Comparison of ENCODE assay signal across 25 cellular contexts in genomic region chr11:134406264-134407185, GRCh38. TPM values are rescaled to one million over a fixed set of nuclear protein-coding genes. Genes with fewer than 3 reads are reported as not detected.
DNase-seq lines count a peak whose midpoint lies in the region; ATAC-seq and TF ChIP-seq lines count a peak whose summit lies in the region.
"Had no signal": no experiment of that assay in that cellular context is flagged by ENCODE, and none has a peak within 500 bp of the region (broad histone marks: within the 10 kb centered on the region; RNA-seq: fewer than 3 reads in every experiment).

No MANE protein-coding gene starts in this region.

- DNase-seq in HCEC 1CT: peak; percentile 0
- no peak for DNase-seq in foreskin keratinocyte
- DNase-seq in stimulated activated effector memory CD8-positive, alpha-beta T cell treated with anti-CD3 and anti-CD28 coated beads, Interleukin-12 subunit alpha, Interleukin-12 subunit beta, amount 100 ng/mL, for 72 hours (ENCODE audit: low spot score in 2 of 2): no peak
- no peak for DNase-seq in gastrocnemius medialis
- DNase-seq in activated naive CD4-positive, alpha-beta T cell treated with anti-CD3 and anti-CD28 coated beads for 36 hours: no peak
- DNase-seq: activated gamma-delta T cell; amniotic stem cell; effector CD4-positive, alpha-beta T cell; HFFc6; left colon; mesenchymal stem cell; MM.1S; NCI-H1694 treated with DMSO at 0.1 percent for 48 hours; NCI-H2227 treated with DMSO at 0.1 percent for 48 hours; NCI-H774; PC-9; stimulated activated CD4-positive, alpha-beta T cell treated with anti-CD3 and anti-CD28 coated beads, Interleukin-2, amount 100 ng/mL, for 24 hours; stimulated activated naive CD4-positive, alpha-beta T cell treated with Interleukin-2 at 50 U/mL for 16 hours had no signal

- H3K36me3 Mint-ChIP-seq in activated T-helper 17 cell treated with anti-CD3 and anti-CD28 coated beads, Interleukin-2, amount 50 U/mL, for 72 hours (ENCODE audit: low read depth): no peaks in the 10 kb centered on the region
- H3K36me3 Mint-ChIP-seq in stimulated activated effector memory CD8-positive, alpha-beta T cell treated with anti-CD3 and anti-CD28 coated beads, Interleukin-12 subunit alpha, Interleukin-12 subunit beta, amount 100 ng/mL, for 72 hours: no peaks in the 10 kb centered on the region
- H3K36me3 Mint-ChIP-seq in activated naive CD4-positive, alpha-beta T cell treated with anti-CD3 and anti-CD28 coated beads for 36 hours (ENCODE audit: low read depth): no peaks in the 10 kb centered on the region

- H3K9me3 Mint-ChIP-seq in activated T-helper 17 cell treated with anti-CD3 and anti-CD28 coated beads, Interleukin-2, amount 50 U/mL, for 72 hours: no peaks in the 10 kb centered on the region
- no peaks in the 10 kb centered on the region for H3K9me3 Mint-ChIP-seq in stimulated activated effector memory CD8-positive, alpha-beta T cell treated with anti-CD3 and anti-CD28 coated beads, Interleukin-12 subunit alpha, Interleukin-12 subunit beta, amount 100 ng/mL, for 72 hours
- H3K9me3 Mint-ChIP-seq in activated naive CD4-positive, alpha-beta T cell treated with anti-CD3 and anti-CD28 coated beads for 36 hours: no peaks in the 10 kb centered on the region
- H3K9me3 Mint-ChIP-seq: T-helper 1 cell treated with Interleukin-12 subunit alpha and Interleukin-12 subunit beta and Interleukin-4 antibody, amounts not matched to agents 30 μg/mL and 1 μg/mL, for 36 hours had no signal

- H3K36me3 ChIP-seq in gastrocnemius medialis: no peaks in the 10 kb centered on the region
- H3K36me3 ChIP-seq: esophagus muscularis mucosa, SJSA1 had no signal

- TF ChIP-seq CTCF in foreskin keratinocyte (conservative IDR thresholded peaks at IDR 0.05) (no peak), gastrocnemius medialis (IDR thresholded peaks at IDR 0.05 in 4 of 5, conservative IDR thresholded peaks at IDR 0.05 in 1 of 5) (no peak)

- intact Hi-C loops in gastrocnemius medialis (cut with DNase I; ENCODE audit: low total_unique reads): no loop called here
- intact Hi-C loops in activated naive CD4-positive, alpha-beta T cell treated with anti-CD3 and anti-CD28 coated beads for 36 hours (cut with micrococcal nuclease): no loop called here

- in situ Hi-C loops in gastrocnemius medialis (cut with MboI; ENCODE audit: low sequenced_read_pairs in 4 of 4): no loop called here

- H3K4me3 ChIP-seq in gastrocnemius medialis: no peak overlapping the region
- H3K4me3 ChIP-seq: esophagus muscularis mucosa, PC-9, SJSA1, tibial nerve had no signal

- no peak overlapping the region for H3K27ac Mint-ChIP-seq in activated T-helper 17 cell treated with anti-CD3 and anti-CD28 coated beads, Interleukin-2, amount 50 U/mL, for 72 hours
- H3K27ac Mint-ChIP-seq in stimulated activated effector memory CD8-positive, alpha-beta T cell treated with anti-CD3 and anti-CD28 coated beads, Interleukin-12 subunit alpha, Interleukin-12 subunit beta, amount 100 ng/mL, for 72 hours: no peak overlapping the region
- H3K27ac Mint-ChIP-seq in activated naive CD4-positive, alpha-beta T cell treated with anti-CD3 and anti-CD28 coated beads for 36 hours: no peak overlapping the region
- H3K27ac Mint-ChIP-seq: HFFc6; T-helper 1 cell treated with Interleukin-12 subunit alpha and Interleukin-12 subunit beta and Interleukin-4 antibody, amounts not matched to agents 30 μg/mL and 1 μg/mL, for 36 hours had no signal

- H3K4me1 Mint-ChIP-seq in activated T-helper 17 cell treated with anti-CD3 and anti-CD28 coated beads, Interleukin-2, amount 50 U/mL, for 72 hours: peaks cover 6% of the 10 kb centered on the region
- peaks cover 36% of the 10 kb centered on the region for H3K4me1 Mint-ChIP-seq in stimulated activated effector memory CD8-positive, alpha-beta T cell treated with anti-CD3 and anti-CD28 coated beads, Interleukin-12 subunit alpha, Interleukin-12 subunit beta, amount 100 ng/mL, for 72 hours
- peaks cover 7% of the 10 kb centered on the region for H3K4me1 Mint-ChIP-seq in activated naive CD4-positive, alpha-beta T cell treated with anti-CD3 and anti-CD28 coated beads for 36 hours (ENCODE audit: low read depth)

- peaks cover 34% of the 10 kb centered on the region for H3K27me3 Mint-ChIP-seq in activated T-helper 17 cell treated with anti-CD3 and anti-CD28 coated beads, Interleukin-2, amount 50 U/mL, for 72 hours
- peaks cover 40% of the 10 kb centered on the region for H3K27me3 Mint-ChIP-seq in activated naive CD4-positive, alpha-beta T cell treated with anti-CD3 and anti-CD28 coated beads for 36 hours (ENCODE audit: low read depth)

- no peak overlapping the region for H3K4me3 Mint-ChIP-seq in activated T-helper 17 cell treated with anti-CD3 and anti-CD28 coated beads, Interleukin-2, amount 50 U/mL, for 72 hours
- H3K4me3 Mint-ChIP-seq in stimulated activated effector memory CD8-positive, alpha-beta T cell treated with anti-CD3 and anti-CD28 coated beads, Interleukin-12 subunit alpha, Interleukin-12 subunit beta, amount 100 ng/mL, for 72 hours: no peak overlapping the region
- H3K4me3 Mint-ChIP-seq in activated naive CD4-positive, alpha-beta T cell treated with anti-CD3 and anti-CD28 coated beads for 36 hours: no peak overlapping the region
- H3K4me3 Mint-ChIP-seq: HFFc6; T-helper 1 cell treated with Interleukin-12 subunit alpha and Interleukin-12 subunit beta and Interleukin-4 antibody, amounts not matched to agents 30 μg/mL and 1 μg/mL, for 36 hours had no signal

- no peaks in the 10 kb centered on the region for H3K9me3 ChIP-seq in gastrocnemius medialis
- H3K9me3 ChIP-seq: esophagus muscularis mucosa, SJSA1, tibial nerve had no signal

- peak; percentile 38 for ATAC-seq in activated T-helper 17 cell treated with anti-CD3 and anti-CD28 coated beads, Interleukin-2, amount 50 U/mL, for 72 hours (replicated peaks)
- ATAC-seq in foreskin keratinocyte: peak; percentile 70
- peak; percentile 53 for ATAC-seq in stimulated activated effector memory CD8-positive, alpha-beta T cell treated with anti-CD3 and anti-CD28 coated beads, Interleukin-12 subunit alpha, Interleukin-12 subunit beta, amount 100 ng/mL, for 72 hours
- no peak for ATAC-seq in gastrocnemius medialis
- no peak for ATAC-seq in HG03460 (IDR thresholded peaks at IDR 0.05; ENCODE audit: unreplicated experiment)
- ATAC-seq: left colon had no signal

- H3K27ac ChIP-seq in foreskin keratinocyte: no peak overlapping the region
- no peak overlapping the region for H3K27ac ChIP-seq in gastrocnemius medialis
- H3K27ac ChIP-seq: esophagus muscularis mucosa, PC-9, SJSA1, tibial nerve had no signal

- H3K27me3 ChIP-seq in foreskin keratinocyte (peaks cover 33% of the 10 kb centered on the region), gastrocnemius medialis (peaks cover 28% of the 10 kb centered on the region in 3 donors)

- H3K4me1 ChIP-seq in foreskin keratinocyte (no peaks in the 10 kb centered on the region), gastrocnemius medialis (peaks cover 5% of the 10 kb centered on the region in 2 donors)
- H3K4me1 ChIP-seq: SJSA1 had no signal

- CTCF ChIA-PET in activated naive CD4-positive, alpha-beta T cell treated with anti-CD3 and anti-CD28 coated beads for 36 hours (lab: Charles Lee): no interaction called here

- no peak for TF ChIP-seq POLR2A in gastrocnemius medialis (IDR thresholded peaks at IDR 0.05)

RNA-seq across cellular contexts. Expression of gene B3GAT1, which starts 5.5 kb away (rescaled TPM):
- under 1 TPM; 0.16 to 0.17 TPM for total RNA-seq in activated T-helper 17 cell treated with anti-CD3 and anti-CD28 coated beads, Interleukin-2, amount 50 U/mL, for 72 hours
- total RNA-seq in foreskin keratinocyte (0.03 and 0.07 TPM in 2 replicates), gastrocnemius medialis (under 1 TPM in 1 of 4 donors, not detected in 3; 0.10 TPM)
- 0.03 and 0.09 TPM in 2 replicates for polyA plus RNA-seq in foreskin keratinocyte
- under 1 TPM in 1 of 2 experiments, not detected in 1; 0.05 TPM for total RNA-seq in activated naive CD4-positive, alpha-beta T cell treated with anti-CD3 and anti-CD28 coated beads for 36 hours
- total RNA-seq: glomerular endothelial cell, HFFc6, PC-9, SJSA1 had no signal

Comparison
In these comparisons a context has a peak if more than half of its experiments do, and no peak if none do; other contexts are left out.
1. ATAC-seq: peak in activated T-helper 17 cell treated with anti-CD3 and anti-CD28 coated beads, Interleukin-2, amount 50 U/mL, for 72 hours (single experiment), foreskin keratinocyte (single experiment) and stimulated activated effector memory CD8-positive, alpha-beta T cell treated with anti-CD3 and anti-CD28 coated beads, Interleukin-12 subunit alpha, Interleukin-12 subunit beta, amount 100 ng/mL, for 72 hours (single experiment); none in gastrocnemius medialis (0 of 2) and HG03460 (single experiment).